Comparison of ENCODE assay signal across 11 cellular contexts in the genomic region with DNA sequence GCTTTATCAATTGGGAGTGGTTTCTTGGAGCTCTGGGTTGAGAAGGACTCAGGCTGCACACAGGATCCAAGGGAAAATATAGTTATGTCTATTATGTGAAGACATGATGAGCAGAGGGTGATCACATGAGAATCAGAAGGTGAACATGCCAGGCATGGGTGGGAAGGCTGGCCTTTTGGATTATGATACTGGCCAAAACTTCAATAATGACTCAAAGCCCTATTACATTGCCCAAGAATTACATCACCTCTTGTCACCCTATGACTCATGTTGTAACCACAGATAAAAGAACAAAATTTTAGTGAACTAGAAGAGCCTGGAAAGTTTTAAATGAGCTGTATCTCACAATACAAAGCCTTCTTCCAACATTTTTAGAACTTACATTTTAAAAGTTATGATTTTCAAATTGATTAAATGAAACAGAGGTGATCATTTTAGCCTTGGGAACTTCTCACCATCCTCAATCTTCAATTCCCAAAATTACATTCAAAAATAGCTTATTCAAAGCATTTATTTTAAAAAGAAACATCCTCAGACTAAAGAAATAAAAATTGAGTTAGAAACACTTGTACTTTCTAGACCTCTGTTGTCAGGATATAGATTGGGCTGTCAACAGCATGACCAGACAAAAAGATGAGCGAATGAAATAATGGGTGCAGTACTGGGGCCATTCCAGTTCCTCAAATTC.
DNase-seq lines count a peak whose midpoint lies in the region; ATAC-seq and TF ChIP-seq lines count a peak whose summit lies in the region.
"Had no signal": no experiment of that assay in that cellular context is flagged by ENCODE, and none has a peak within 500 bp of the region (broad histone marks: within the 10 kb centered on the region; RNA-seq: fewer than 3 reads in every experiment).

No MANE protein-coding gene starts in this region.

- H3K4me1 Mint-ChIP-seq in stimulated activated effector memory CD8-positive, alpha-beta T cell treated with anti-CD3 and anti-CD28 coated beads, Interleukin-12 subunit alpha, Interleukin-12 subunit beta, amount 100 ng/mL, for 72 hours = no peaks in the 10 kb centered on the region
- H3K4me1 Mint-ChIP-seq: memory B cell had no signal

- peaks cover 12 to 15% of the 10 kb centered on the region in 2 donors for H3K9me3 Mint-ChIP-seq in activated naive CD4-positive, alpha-beta T cell treated with anti-CD3 and anti-CD28 coated beads, Interleukin-2, amount 50 U/mL, for 72 hours
- peaks cover 11% of the 10 kb centered on the region for H3K9me3 Mint-ChIP-seq in stimulated activated effector memory CD8-positive, alpha-beta T cell treated with anti-CD3 and anti-CD28 coated beads, Interleukin-12 subunit alpha, Interleukin-12 subunit beta, amount 100 ng/mL, for 72 hours
- H3K9me3 Mint-ChIP-seq: T-helper 1 cell treated with Interleukin-12 subunit alpha and Interleukin-12 subunit beta and Interleukin-4 antibody, amounts not matched to agents 30 μg/mL and 1 μg/mL, for 36 hours had no signal

- no peaks in the 10 kb centered on the region for H3K79me2 ChIP-seq in mammary epithelial cell (ENCODE audit: insufficient read depth, low read length)

- TF ChIP-seq CTCF in mammary epithelial cell (conservative IDR thresholded peaks at IDR 0.05 in 1 of 2, IDR thresholded peaks at IDR 0.05 in 1 of 2; ENCODE audit: extremely low read depth in 1 of 2, insufficient read depth in 1 of 2, low read depth in 1 of 2, low read length in 2 of 2) (no peak), Peyer's patch (IDR thresholded peaks at IDR 0.05) (no peak)

- CTCF ChIA-PET in mammary epithelial cell (lab: Charles Lee; ENCODE audit: low non-redundant PET) = interaction anchor here (0.6 kb wide), 1 partner anchor 429 kb away, joined by 5 read pairs; no protein-coding TSS in a partner anchor

- H3K27ac ChIP-seq in mammary epithelial cell (ENCODE audit: insufficient read depth, low read depth, low read length) (peak overlapping the region; percentile 58), Peyer's patch (no peak overlapping the region)
- H3K27ac ChIP-seq: C4-2B had no signal

- peak; percentile 37 to 74 for ATAC-seq in activated naive CD4-positive, alpha-beta T cell treated with anti-CD3 and anti-CD28 coated beads, Interleukin-2, amount 50 U/mL, for 72 hours
- ATAC-seq in HG03280 (IDR thresholded peaks at IDR 0.05; ENCODE audit: unreplicated experiment) = peak; percentile 68
- peak; percentile 37 for ATAC-seq in stimulated activated effector memory CD8-positive, alpha-beta T cell treated with anti-CD3 and anti-CD28 coated beads, Interleukin-12 subunit alpha, Interleukin-12 subunit beta, amount 100 ng/mL, for 72 hours

- H4K20me1 ChIP-seq in mammary epithelial cell (ENCODE audit: insufficient read depth, low read length) = no peaks in the 10 kb centered on the region

- no peak overlapping the region for H3K9ac ChIP-seq in mammary epithelial cell (ENCODE audit: insufficient read depth, low read length)

- H3K9me3 ChIP-seq in mammary epithelial cell (replicated peaks; ENCODE audit: insufficient read depth, low read length) = no peaks in the 10 kb centered on the region
- no peaks in the 10 kb centered on the region for H3K9me3 ChIP-seq in Peyer's patch

- peak overlapping the region; percentile 46 for H3K4me2 ChIP-seq in mammary epithelial cell (ENCODE audit: insufficient read depth, low read depth, low read length)

- H2AFZ ChIP-seq in mammary epithelial cell (ENCODE audit: low read depth, low read length) = peak overlapping the region; percentile 13

- dilution Hi-C loops in mammary epithelial cell (cut with HindIII; ENCODE audit: low sequenced_read_pairs) = no loop called here

- H3K4me1 ChIP-seq in mammary epithelial cell (ENCODE audit: insufficient read depth, low read length) (peaks cover 24% of the 10 kb centered on the region), Peyer's patch (no peaks in the 10 kb centered on the region)

- no peaks in the 10 kb centered on the region for H3K36me3 Mint-ChIP-seq in activated naive CD4-positive, alpha-beta T cell treated with anti-CD3 and anti-CD28 coated beads, Interleukin-2, amount 50 U/mL, for 72 hours
- no peaks in the 10 kb centered on the region for H3K36me3 Mint-ChIP-seq in stimulated activated effector memory CD8-positive, alpha-beta T cell treated with anti-CD3 and anti-CD28 coated beads, Interleukin-12 subunit alpha, Interleukin-12 subunit beta, amount 100 ng/mL, for 72 hours
- H3K36me3 Mint-ChIP-seq: memory B cell had no signal

- DNase-seq in activated naive CD4-positive, alpha-beta T cell treated with anti-CD3 and anti-CD28 coated beads, Interleukin-2, amount 50 U/mL, for 72 hours (ENCODE audit: low spot score in 2 of 2) = no peak
- no peak for DNase-seq in activated naive CD4-positive, alpha-beta T cell (lab: John Stamatoyannopoulos, UW)
- DNase-seq in mammary epithelial cell (peak; percentile 91), SHP77 treated with DMSO at 0.1 percent for 48 hours (lab: John Stamatoyannopoulos, UW) (no peak), middle frontal gyrus (ENCODE audit: extremely low spot score, low spot score) (no peak), Peyer's patch (no peak)
- no peak for DNase-seq in stimulated activated effector memory CD8-positive, alpha-beta T cell treated with anti-CD3 and anti-CD28 coated beads, Interleukin-12 subunit alpha, Interleukin-12 subunit beta, amount 100 ng/mL, for 72 hours (ENCODE audit: low spot score in 2 of 2)

- H3K4me3 Mint-ChIP-seq in stimulated activated effector memory CD8-positive, alpha-beta T cell treated with anti-CD3 and anti-CD28 coated beads, Interleukin-12 subunit alpha, Interleukin-12 subunit beta, amount 100 ng/mL, for 72 hours = no peak overlapping the region
- H3K4me3 Mint-ChIP-seq: memory B cell; T-helper 1 cell treated with Interleukin-12 subunit alpha and Interleukin-12 subunit beta and Interleukin-4 antibody, amounts not matched to agents 30 μg/mL and 1 μg/mL, for 36 hours had no signal

- H3K27ac Mint-ChIP-seq in activated naive CD4-positive, alpha-beta T cell treated with anti-CD3 and anti-CD28 coated beads, Interleukin-2, amount 50 U/mL, for 72 hours = no peak overlapping the region
- H3K27ac Mint-ChIP-seq in stimulated activated effector memory CD8-positive, alpha-beta T cell treated with anti-CD3 and anti-CD28 coated beads, Interleukin-12 subunit alpha, Interleukin-12 subunit beta, amount 100 ng/mL, for 72 hours = no peak overlapping the region
- H3K27ac Mint-ChIP-seq: memory B cell; T-helper 1 cell treated with Interleukin-12 subunit alpha and Interleukin-12 subunit beta and Interleukin-4 antibody, amounts not matched to agents 30 μg/mL and 1 μg/mL, for 36 hours had no signal

- in situ Hi-C loops in mammary epithelial cell (cut with MboI; ENCODE audit: low sequenced_read_pairs in 2 of 2) = no loop called here

- intact Hi-C loops in mammary epithelial cell (cut with micrococcal nuclease) = no loop called here

- TF ChIP-seq POLR2A in Peyer's patch (IDR thresholded peaks at IDR 0.05) = no peak

- BruUV-seq in mammary epithelial cell (replicated peaks; lab: Mats Ljungman, UMichigan) = no TSS peak

- H3K27me3 ChIP-seq in mammary epithelial cell (ENCODE audit: insufficient read depth, low read length) = no peaks in the 10 kb centered on the region
- no peaks in the 10 kb centered on the region for H3K27me3 ChIP-seq in Peyer's patch

- H3K4me3 ChIP-seq in mammary epithelial cell (replicated peaks in 1 of 3; ENCODE audit: insufficient read depth in 1 of 3, low read depth in 2 of 3, low read length in 3 of 3) (no peak overlapping the region), Peyer's patch (no peak overlapping the region)

- 100% methylated on average over 1 of the region's 1 CpG for WGBS in mammary epithelial cell (ENCODE audit: low coverage, missing lambda C conversion rate)

- no peaks in the 10 kb centered on the region for H3K36me3 ChIP-seq in mammary epithelial cell (ENCODE audit: insufficient read depth, low read length)
- no peaks in the 10 kb centered on the region for H3K36me3 ChIP-seq in Peyer's patch
